13 cellular contexts compared by ENCODE assay signal in the genomic region with DNA sequence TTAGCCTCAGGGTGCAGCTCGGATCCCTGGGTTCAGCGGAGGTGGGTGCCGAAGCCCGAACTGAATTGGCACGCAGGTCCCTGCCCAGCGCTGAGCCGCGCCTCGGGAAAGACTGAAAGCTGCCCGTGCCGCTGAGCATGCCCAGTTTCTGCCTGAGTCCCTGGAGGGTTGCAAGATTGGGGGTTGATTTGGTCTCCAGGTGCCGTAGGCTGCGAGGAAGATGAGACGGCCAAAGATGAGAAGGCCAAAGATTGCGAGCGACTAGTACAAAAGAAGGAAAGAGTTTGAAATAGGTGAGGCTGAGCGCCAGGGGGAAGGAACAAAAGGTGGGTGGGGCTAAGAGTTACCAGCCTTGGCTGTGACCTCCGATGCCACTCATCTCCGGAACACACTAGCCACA. TPM values are rescaled to one million over a fixed set of nuclear protein-coding genes. Genes with fewer than 3 reads are reported as not detected.
DNase-seq lines count a peak whose midpoint lies in the region; ATAC-seq, FAIRE-seq and TF ChIP-seq lines count a peak whose summit lies in the region.
"Had no signal": no experiment of that assay in that cellular context is flagged by ENCODE, and none has a peak within 500 bp of the region (broad histone marks: within the 10 kb centered on the region; RNA-seq: fewer than 3 reads in every experiment).

No MANE protein-coding gene starts in this region.

- H3K18ac ChIP-seq in trophoblast cell (ENCODE audit: low read length), result no peak overlapping the region

- no peak overlapping the region for H2BK12ac ChIP-seq in trophoblast cell (ENCODE audit: low read length)

- peak overlapping the region; percentile 89 for H3K4me3 ChIP-seq in GM23338
- peak overlapping the region; percentile 70 for H3K4me3 ChIP-seq in trophoblast cell (ENCODE audit: low read depth, low read length)
- H3K4me3 ChIP-seq: left lung had no signal

- H3K4me2 ChIP-seq in GM23338 (peak overlapping the region; percentile 99), trophoblast cell (ENCODE audit: low read length) (peak overlapping the region; percentile 88)

- no peaks in the 10 kb centered on the region for H3K9me2 ChIP-seq in GM23338 (ENCODE audit: insufficient read depth)

- H3K79me2 ChIP-seq in GM23338 (replicated peaks; ENCODE audit: insufficient read depth) (no peaks in the 10 kb centered on the region), trophoblast cell (ENCODE audit: control insufficient read depth, insufficient read depth, low read length, poor library complexity) (no peaks in the 10 kb centered on the region)

- no peak overlapping the region for H2AK5ac ChIP-seq in trophoblast cell (ENCODE audit: low read length)

- peak; percentile 60 for ATAC-seq in GM23338
- ATAC-seq: left lung; stimulated activated naive CD8-positive, alpha-beta T cell treated with anti-CD3 and anti-CD28 coated beads, Interleukin-15, amount 100 ng/mL, for 72 hours had no signal

- no peaks in the 10 kb centered on the region for H3K36me3 ChIP-seq in GM23338 (ENCODE audit: insufficient read depth)
- no peaks in the 10 kb centered on the region for H3K36me3 ChIP-seq in trophoblast cell (ENCODE audit: control insufficient read depth in 1 of 2, insufficient read depth in 2 of 2, low read length in 2 of 2)
- H3K36me3 ChIP-seq: left lung had no signal

- no peak overlapping the region for H4K91ac ChIP-seq in trophoblast cell (ENCODE audit: low read depth, low read length)

- H3K27me3 ChIP-seq in GM23338 (ENCODE audit: insufficient read depth), result peaks cover 33% of the 10 kb centered on the region
- peaks cover 4% of the 10 kb centered on the region for H3K27me3 ChIP-seq in trophoblast cell (ENCODE audit: insufficient read depth, low read length)

- H3K4me1 ChIP-seq in GM23338 (ENCODE audit: insufficient read depth), result peaks cover 4% of the 10 kb centered on the region; the same call in 1 of the 2 replicates
- H3K4me1 ChIP-seq in trophoblast cell (ENCODE audit: control insufficient read depth in 1 of 2, insufficient read depth in 2 of 2, low read length in 2 of 2), result peaks cover 5 to 6% of the 10 kb centered on the region in 2 experiments
- H3K4me1 ChIP-seq: left lung had no signal

- H3F3A ChIP-seq in GM23338 (replicated peaks; ENCODE audit: low read depth), result no peaks in the 10 kb centered on the region

- FAIRE-seq in RCC 7860 (lab: Jason Lieb, UNC), result no peak
- no peak for FAIRE-seq in D721Med (lab: Jason Lieb, UNC)
- FAIRE-seq: endothelial cell of umbilical vein, G401.6 had no signal

- no peak overlapping the region for H3K27ac ChIP-seq in GM23338 (ENCODE audit: low read depth)
- H3K27ac ChIP-seq in cingulate gyrus (ENCODE audit: low read depth, low read length), result peak overlapping the region; percentile 72
- H3K27ac ChIP-seq in trophoblast cell (ENCODE audit: low read depth, low read length), result no peak overlapping the region
- H3K27ac ChIP-seq: left lung had no signal

- H3K4me3 Mint-ChIP-seq in GM23338, result peak overlapping the region; percentile 93
- H3K4me3 Mint-ChIP-seq: stimulated activated naive CD8-positive, alpha-beta T cell treated with anti-CD3 and anti-CD28 coated beads, Interleukin-15, amount 100 ng/mL, for 72 hours; T-helper 2 cell treated with Interferon-gamma antibody and Interleukin-4, amounts not matched to agents 5 μg/mL and 100 μg/mL, for 36 hours had no signal

- H3K36me3 Mint-ChIP-seq in GM23338 (ENCODE audit: low read depth), result no peaks in the 10 kb centered on the region

- no peaks in the 10 kb centered on the region for H3K79me1 ChIP-seq in trophoblast cell (ENCODE audit: low read length)

- no peak overlapping the region for H3K27ac Mint-ChIP-seq in GM23338
- H3K27ac Mint-ChIP-seq: stimulated activated naive CD8-positive, alpha-beta T cell treated with anti-CD3 and anti-CD28 coated beads, Interleukin-15, amount 100 ng/mL, for 72 hours; T-helper 2 cell treated with Interferon-gamma antibody and Interleukin-4, amounts not matched to agents 5 μg/mL and 100 μg/mL, for 36 hours had no signal

- no peaks in the 10 kb centered on the region for H3K9me3 Mint-ChIP-seq in GM23338
- H3K9me3 Mint-ChIP-seq: T-helper 2 cell treated with Interferon-gamma antibody and Interleukin-4, amounts not matched to agents 5 μg/mL and 100 μg/mL, for 36 hours had no signal

- H3K27me3 Mint-ChIP-seq in GM23338 (ENCODE audit: insufficient read depth, low read depth, poor library complexity), result peaks cover 21% of the 10 kb centered on the region

- DNase-seq in GM23338 (ENCODE audit: low spot score) (peak; percentile 37), NCI-H345 (lab: John Stamatoyannopoulos, UW) (peak; percentile 87), trophoblast cell (no peak), RCC 7860 (ENCODE audit: low spot score) (no peak), D721Med (ENCODE audit: insufficient read length, low spot score) (no peak), globus pallidus (ENCODE audit: low spot score) (no peak)
- DNase-seq in stimulated activated CD8-positive, alpha-beta memory T cell treated with anti-CD3 and anti-CD28 coated beads, Interleukin-4, amount 100 ng/mL, for 48 hours, result no peak
- DNase-seq: stimulated activated naive CD8-positive, alpha-beta T cell treated with anti-CD3 and anti-CD28 coated beads, Interleukin-15, amount 100 ng/mL, for 72 hours had no signal

- H3K4ac ChIP-seq in trophoblast cell (ENCODE audit: low read depth, low read length), result no peak overlapping the region

- TF ChIP-seq CTCF in GM23338 (conservative IDR thresholded peaks at IDR 0.05; ENCODE audit: low read depth in 2 of 2) (no peak), D721Med (IDR thresholded peaks at IDR 0.05; ENCODE audit: insufficient read depth, missing control alignments) (no peak)

- peaks cover 17% of the 10 kb centered on the region for H3K4me1 Mint-ChIP-seq in GM23338
- H3K4me1 Mint-ChIP-seq: stimulated activated naive CD8-positive, alpha-beta T cell treated with anti-CD3 and anti-CD28 coated beads, Interleukin-15, amount 100 ng/mL, for 72 hours had no signal

- H2AFZ ChIP-seq in GM23338 (peak overlapping the region; percentile 99), trophoblast cell (ENCODE audit: insufficient read depth, low read length, poor library complexity) (no peak overlapping the region)

- no peak overlapping the region for H3K14ac ChIP-seq in trophoblast cell (ENCODE audit: low read length)

- no peak overlapping the region for H4K8ac ChIP-seq in trophoblast cell (ENCODE audit: low read depth, low read length)

- no peak overlapping the region for H3K9ac ChIP-seq in trophoblast cell (ENCODE audit: low read length)

- H2BK5ac ChIP-seq in trophoblast cell (ENCODE audit: low read depth, low read length, poor library complexity), result no peak overlapping the region

- H3K9me3 ChIP-seq in trophoblast cell (ENCODE audit: insufficient read depth, low read depth, low read length), result no peaks in the 10 kb centered on the region

- no peak overlapping the region for H3K23ac ChIP-seq in trophoblast cell (ENCODE audit: low read length)

- no peaks in the 10 kb centered on the region for H4K20me1 ChIP-seq in GM23338 (replicated peaks; ENCODE audit: insufficient read depth)

- H2BK120ac ChIP-seq in trophoblast cell (ENCODE audit: insufficient read depth, low read length, poor library complexity), result no peak overlapping the region

- H4K12ac ChIP-seq in trophoblast cell (ENCODE audit: low read depth, low read length), result no peak overlapping the region

- no CpG with 5 or more reads among the region's 19 CpGs for WGBS in trophoblast cell (ENCODE audit: extremely low coverage, insufficient coverage, insufficient read length)

TF ChIP-seq in GM23338, 12 proteins besides CTCF, POLR2A, EP300 and RAD21:
- TF ChIP-seq JUNB (IDR thresholded peaks at IDR 0.05; ENCODE audit: unreplicated experiment) (no peak), CREB1 (CRISPR knock-in tag; IDR thresholded peaks at IDR 0.05; ENCODE audit: low read depth) (no peak)
- TF ChIP-seq, protein P1, sequence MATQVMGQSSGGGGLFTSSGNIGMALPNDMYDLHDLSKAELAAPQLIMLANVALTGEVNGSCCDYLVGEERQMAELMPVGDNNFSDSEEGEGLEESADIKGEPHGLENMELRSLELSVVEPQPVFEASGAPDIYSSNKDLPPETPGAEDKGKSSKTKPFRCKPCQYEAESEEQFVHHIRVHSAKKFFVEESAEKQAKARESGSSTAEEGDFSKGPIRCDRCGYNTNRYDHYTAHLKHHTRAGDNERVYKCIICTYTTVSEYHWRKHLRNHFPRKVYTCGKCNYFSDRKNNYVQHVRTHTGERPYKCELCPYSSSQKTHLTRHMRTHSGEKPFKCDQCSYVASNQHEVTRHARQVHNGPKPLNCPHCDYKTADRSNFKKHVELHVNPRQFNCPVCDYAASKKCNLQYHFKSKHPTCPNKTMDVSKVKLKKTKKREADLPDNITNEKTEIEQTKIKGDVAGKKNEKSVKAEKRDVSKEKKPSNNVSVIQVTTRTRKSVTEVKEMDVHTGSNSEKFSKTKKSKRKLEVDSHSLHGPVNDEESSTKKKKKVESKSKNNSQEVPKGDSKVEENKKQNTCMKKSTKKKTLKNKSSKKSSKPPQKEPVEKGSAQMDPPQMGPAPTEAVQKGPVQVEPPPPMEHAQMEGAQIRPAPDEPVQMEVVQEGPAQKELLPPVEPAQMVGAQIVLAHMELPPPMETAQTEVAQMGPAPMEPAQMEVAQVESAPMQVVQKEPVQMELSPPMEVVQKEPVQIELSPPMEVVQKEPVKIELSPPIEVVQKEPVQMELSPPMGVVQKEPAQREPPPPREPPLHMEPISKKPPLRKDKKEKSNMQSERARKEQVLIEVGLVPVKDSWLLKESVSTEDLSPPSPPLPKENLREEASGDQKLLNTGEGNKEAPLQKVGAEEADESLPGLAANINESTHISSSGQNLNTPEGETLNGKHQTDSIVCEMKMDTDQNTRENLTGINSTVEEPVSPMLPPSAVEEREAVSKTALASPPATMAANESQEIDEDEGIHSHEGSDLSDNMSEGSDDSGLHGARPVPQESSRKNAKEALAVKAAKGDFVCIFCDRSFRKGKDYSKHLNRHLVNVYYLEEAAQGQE (IDR thresholded peaks at IDR 0.05; ENCODE audit: unreplicated experiment), result peak; percentile 3

RNA-seq across cellular contexts. Expression of a gene that starts 0.9 kb away (rescaled TPM):
- total RNA-seq in GM23338 (2014; rRNA removed; shearing (Covaris generic)), result 1.0 and 2.5 TPM in 2 replicates
- 0.68 and 1.2 TPM in 2 replicates for polyA plus RNA-seq in GM23338 (2016; fragmentation: Nextera tagmentation; extraction: Ambion mirVana)
- 0.51 and 0.55 TPM in 2 replicates for polyA plus RNA-seq in trophoblast cell (2013)
- total RNA-seq: endothelial cell of umbilical vein, left lung had no signal

Comparison
In these comparisons a context has a peak if more than half of its experiments do, and no peak if none do; other contexts are left out.
1. DNase-seq: peak in GM23338 (single experiment) and NCI-H345 (single experiment); none in trophoblast cell (0 of 2), RCC 7860 (single experiment), D721Med (single experiment), stimulated activated CD8-positive, alpha-beta memory T cell treated with anti-CD3 and anti-CD28 coated beads, Interleukin-4, amount 100 ng/mL, for 48 hours (single experiment) and globus pallidus (single experiment).